Comparison of ENCODE assay signal across 1 cellular context in genomic region chr4:987689-988513, GRCh38.
TF ChIP-seq lines count a peak whose summit lies in the region.

No MANE protein-coding gene starts in this region.

TF ChIP-seq in endothelial cell of umbilical vein, 7 proteins besides CTCF, POLR2A, EP300 and RAD21:
- TF ChIP-seq GATA2 (IDR thresholded peaks at IDR 0.05; ENCODE audit: insufficient read depth, insufficient read length, low read depth, low read length) (no peak), MAX (IDR thresholded peaks at IDR 0.05; ENCODE audit: insufficient read depth, insufficient read length) (no peak), EZH2 (IDR thresholded peaks at IDR 0.05; ENCODE audit: borderline replicate concordance, low read depth, low read length, severe bottlenecking) (no peak), MYC (IDR thresholded peaks at IDR 0.05; ENCODE audit: low read depth, low read length) (no peak), FOS (IDR thresholded peaks at IDR 0.05; ENCODE audit: borderline replicate concordance, insufficient read depth, low read length) (no peak), JUN (IDR thresholded peaks at IDR 0.05; ENCODE audit: borderline replicate concordance, insufficient read depth, insufficient read length, low read depth) (no peak), POLR2AphosphoS5 (IDR thresholded peaks at IDR 0.05; ENCODE audit: insufficient read depth, low read depth, low read length) (no peak)
